In genomic region chr15:58409861-58410260, GRCh38 we compare ENCODE assay signal across 15 cellular contexts. TPM values are rescaled to one million over a fixed set of nuclear protein-coding genes. Genes with fewer than 3 reads are reported as not detected.
A peak's percentile ranks its signal among the peaks of the same experiment; 100 is the strongest.
DNase-seq lines count a peak whose midpoint lies in the region; ATAC-seq and TF ChIP-seq lines count a peak whose summit lies in the region.
"Had no signal": no experiment of that assay in that cellular context is flagged by ENCODE, and none has a peak within 500 bp of the region (broad histone marks: within the 10 kb centered on the region; RNA-seq: fewer than 3 reads in every experiment).

No MANE protein-coding gene starts in this region.

- H3K4ac ChIP-seq in IMR-90 (ENCODE audit: low read depth, low read length), result no peak overlapping the region

- H2AK5ac ChIP-seq in IMR-90 (ENCODE audit: low read depth, low read length), result no peak overlapping the region

- H2AK9ac ChIP-seq in IMR-90 (replicated peaks; ENCODE audit: low read depth, low read length, poor library complexity), result no peak overlapping the region

- intact Hi-C loops in IMR-90 (cut with micrococcal nuclease), result no loop called here

- no peak for DNase-seq in T-helper 2 cell treated with Interferon-gamma antibody and Interleukin-4, amounts not matched to agents 5 μg/mL and 100 μg/mL, for 36 hours (ENCODE audit: low spot score)
- DNase-seq in T-helper 2 cell (no peak), IMR-90 (no peak), adipocyte (ENCODE audit: low read depth) (peak; percentile 31), osteoblast (ENCODE audit: insufficient read length, low spot score, missing footprints) (no peak), dermis blood vessel endothelial cell (no peak)
- no peak for DNase-seq in activated effector memory CD4-positive, alpha-beta T cell treated with anti-CD3 and anti-CD28 coated beads, Interleukin-2, amount 50 U/mL, for 16 hours
- DNase-seq: DMS153, glutamatergic neuron, naive B cell, NCI-H226, PC-3, sigmoid colon had no signal

- H3K79me2 ChIP-seq in osteoblast (ENCODE audit: insufficient read depth, low read length), result no peaks in the 10 kb centered on the region

- no peaks in the 10 kb centered on the region for H3K36me3 ChIP-seq in IMR-90 (ENCODE audit: control insufficient read depth, insufficient read depth, low read length)
- H3K36me3 ChIP-seq in adipocyte (ENCODE audit: control insufficient read depth, insufficient read depth, low read length, severe bottlenecking), result no peaks in the 10 kb centered on the region
- no peaks in the 10 kb centered on the region for H3K36me3 ChIP-seq in osteoblast (ENCODE audit: insufficient read depth, low read length)
- H3K36me3 ChIP-seq: sigmoid colon, tibial nerve had no signal

- no peaks in the 10 kb centered on the region for H3K36me3 Mint-ChIP-seq in T-helper 2 cell treated with Interferon-gamma antibody and Interleukin-4, amounts not matched to agents 5 μg/mL and 100 μg/mL, for 36 hours (ENCODE audit: low read depth)
- H3K36me3 Mint-ChIP-seq: naive B cell had no signal

- peak overlapping the region; percentile 81 for H2BK120ac ChIP-seq in IMR-90 (ENCODE audit: low read depth, low read length)

- TF ChIP-seq CTCF in IMR-90 (conservative IDR thresholded peaks at IDR 0.05; ENCODE audit: low read depth, low read length), result no peak
- TF ChIP-seq CTCF in osteoblast (IDR thresholded peaks at IDR 0.05; ENCODE audit: extremely low read depth, low read depth, low read length), result no peak

- dilution Hi-C loops in IMR-90 (cut with HindIII; ENCODE audit: low sequenced_read_pairs, unreplicated experiment), result no loop called here

- 0 out of 2 replicates have a peak, but pooled peaks cover 4% of the 10 kb centered on the region for H3K9me1 ChIP-seq in IMR-90 (ENCODE audit: insufficient read depth, low read length)

- H4K8ac ChIP-seq in IMR-90 (ENCODE audit: low read depth in 2 of 2, low read length in 2 of 2), result peak overlapping the region; percentile 32 to 34; a peak in 2 of 4 replicates

- H2AFZ ChIP-seq in IMR-90 (replicated peaks; ENCODE audit: low read length, poor library complexity) (no peak overlapping the region), osteoblast (ENCODE audit: low read length) (peak overlapping the region; percentile 94)

- no peak for ATAC-seq in IMR-90 (ENCODE audit: low read depth)
- ATAC-seq in HG03565 (IDR thresholded peaks at IDR 0.05; ENCODE audit: unreplicated experiment), result no peak
- ATAC-seq: PC-3 had no signal

- H3K23ac ChIP-seq in IMR-90 (ENCODE audit: low read depth, low read length), result no peak overlapping the region

- in situ Hi-C loops in IMR-90 (cut with MboI; ENCODE audit: low sequenced_read_pairs), result no loop called here

- no TSS peak for BruUV-seq in IMR-90 (replicated peaks; lab: Mats Ljungman, UMichigan)

- peaks cover 22% of the 10 kb centered on the region for H3K4me1 Mint-ChIP-seq in T-helper 2 cell treated with Interferon-gamma antibody and Interleukin-4, amounts not matched to agents 5 μg/mL and 100 μg/mL, for 36 hours (ENCODE audit: low read depth)

- H3K4me3 Mint-ChIP-seq in T-helper 2 cell treated with Interferon-gamma antibody and Interleukin-4, amounts not matched to agents 5 μg/mL and 100 μg/mL, for 36 hours, result peak overlapping the region; percentile 90

- H4K91ac ChIP-seq in IMR-90 (ENCODE audit: insufficient read depth, low read depth, low read length), result no peak overlapping the region

- H3K27ac ChIP-seq in IMR-90 (ENCODE audit: insufficient read depth, low read length) (no peak overlapping the region), osteoblast (ENCODE audit: low read depth, low read length) (no peak overlapping the region)
- H3K27ac ChIP-seq: sigmoid colon, tibial nerve had no signal

- H3K9me3 Mint-ChIP-seq in T-helper 2 cell treated with Interferon-gamma antibody and Interleukin-4, amounts not matched to agents 5 μg/mL and 100 μg/mL, for 36 hours, result no peaks in the 10 kb centered on the region
- H3K9me3 Mint-ChIP-seq: naive B cell had no signal

- no peaks in the 10 kb centered on the region for H3K4me1 ChIP-seq in IMR-90 (ENCODE audit: control insufficient read depth, insufficient read depth, low read length)
- H3K4me1 ChIP-seq in adipocyte (ENCODE audit: control insufficient read depth, insufficient read depth, low read length), result no peaks in the 10 kb centered on the region
- no peaks in the 10 kb centered on the region for H3K4me1 ChIP-seq in osteoblast (ENCODE audit: insufficient read depth, low read length)
- H3K4me1 ChIP-seq: sigmoid colon, tibial nerve had no signal

- H3K56ac ChIP-seq in IMR-90 (ENCODE audit: extremely low read depth, insufficient read depth, low read length), result no peak overlapping the region

- no peak overlapping the region for H3K18ac ChIP-seq in IMR-90 (ENCODE audit: low read depth, low read length)

- H4K20me1 ChIP-seq in IMR-90 (ENCODE audit: insufficient read depth, low read length) (no peaks in the 10 kb centered on the region), osteoblast (ENCODE audit: insufficient read depth, low read length) (no peaks in the 10 kb centered on the region)

- no peak overlapping the region for H3K14ac ChIP-seq in IMR-90 (replicated peaks; ENCODE audit: low read depth, low read length)

- H4K5ac ChIP-seq in IMR-90 (ENCODE audit: low read depth, low read length), result 0 out of 2 replicates have a peak overlapping the region, but pooled peaks have one; percentile 79

- peak overlapping the region; percentile 72 for H3K27ac Mint-ChIP-seq in T-helper 2 cell treated with Interferon-gamma antibody and Interleukin-4, amounts not matched to agents 5 μg/mL and 100 μg/mL, for 36 hours

- POLR2A ChIA-PET in IMR-90 (lab: Charles Lee; ENCODE audit: unreplicated experiment), result no interaction called here

- no peak overlapping the region for H3K4me3 ChIP-seq in IMR-90 (ENCODE audit: insufficient read depth, low read depth, low read length)
- peak overlapping the region; percentile 72 for H3K4me3 ChIP-seq in adipocyte (ENCODE audit: low read length)
- H3K4me3 ChIP-seq in osteoblast (ENCODE audit: insufficient read depth, low read length), result peak overlapping the region; percentile 69

- H2BK5ac ChIP-seq in IMR-90 (ENCODE audit: low read depth, low read length, poor library complexity, severe bottlenecking), result no peak overlapping the region

- H3K27me3 ChIP-seq in IMR-90 (ENCODE audit: control insufficient read depth, insufficient read depth, low read length) (no peaks in the 10 kb centered on the region), adipocyte (replicated peaks; ENCODE audit: control insufficient read depth, insufficient read depth, low read length) (no peaks in the 10 kb centered on the region), osteoblast (ENCODE audit: insufficient read depth, low read length) (no peaks in the 10 kb centered on the region)
- H3K27me3 ChIP-seq: sigmoid colon, tibial nerve had no signal

- H2BK20ac ChIP-seq in IMR-90 (ENCODE audit: low read depth, low read length), result no peak overlapping the region

- CTCF ChIA-PET in IMR-90 (lab: Yijun Ruan, JAX), result no interaction called here

- H2BK15ac ChIP-seq in IMR-90 (ENCODE audit: low read depth, low read length), result no peak overlapping the region

- no peaks in the 10 kb centered on the region for H3K79me1 ChIP-seq in IMR-90 (ENCODE audit: low read depth in 1 of 2, low read length in 2 of 2)

- H3K9ac ChIP-seq in IMR-90 (ENCODE audit: low read depth, low read length) (no peak overlapping the region), adipocyte (ENCODE audit: low read length) (peak overlapping the region; percentile 69)

- H3K4me2 ChIP-seq in IMR-90 (ENCODE audit: low read depth, low read length), result peak overlapping the region; percentile 92; the same call in 1 of the 2 replicates
- peak overlapping the region; percentile 89 for H3K4me2 ChIP-seq in osteoblast (ENCODE audit: insufficient read depth, low read length)

- no peak for TF ChIP-seq RAD21 in IMR-90 (IDR thresholded peaks at IDR 0.05; ENCODE audit: low read length)

- no peaks in the 10 kb centered on the region for H3K27me3 Mint-ChIP-seq in T-helper 2 cell treated with Interferon-gamma antibody and Interleukin-4, amounts not matched to agents 5 μg/mL and 100 μg/mL, for 36 hours (ENCODE audit: low read depth)
- H3K27me3 Mint-ChIP-seq: naive B cell had no signal

- TF ChIP-seq POLR2A in IMR-90 (IDR thresholded peaks at IDR 0.05; ENCODE audit: low read depth, low read length), result no peak

- no peaks in the 10 kb centered on the region for H3K9me3 ChIP-seq in IMR-90 (ENCODE audit: control insufficient read depth, insufficient read depth, low read length)
- H3K9me3 ChIP-seq in adipocyte (ENCODE audit: control insufficient read depth, low read length), result no peaks in the 10 kb centered on the region
- no peaks in the 10 kb centered on the region for H3K9me3 ChIP-seq in osteoblast (ENCODE audit: low read depth, low read length)
- H3K9me3 ChIP-seq: sigmoid colon, tibial nerve had no signal

TF ChIP-seq in IMR-90, 13 proteins besides CTCF, POLR2A, EP300 and RAD21:
- no peak for TF ChIP-seq FOS (IDR thresholded peaks at IDR 0.05; ENCODE audit: low read depth, low read length)
- no peak for TF ChIP-seq USF2 (IDR thresholded peaks at IDR 0.05; ENCODE audit: low read depth, low read length)
- TF ChIP-seq SMC3 (IDR thresholded peaks at IDR 0.05; ENCODE audit: low read depth, low read length), result no peak
- TF ChIP-seq RCOR1 (IDR thresholded peaks at IDR 0.05; ENCODE audit: insufficient replicate concordance, low read length), result no peak
- no peak for TF ChIP-seq CHD1 (IDR thresholded peaks at IDR 0.05; ENCODE audit: low read depth, low read length)
- TF ChIP-seq BHLHE40 (IDR thresholded peaks at IDR 0.05; ENCODE audit: low read depth, low read length), result no peak

RNA-seq across cellular contexts. Expression of gene LIPC, which starts 21.9 kb away (rescaled TPM):
- under 0.01 TPM in 1 of 2 replicates, not detected in the other for total RNA-seq in IMR-90 (2012; rRNA removed)
- 0.07 and 0.14 TPM in 2 replicates for polyA plus RNA-seq in IMR-90 (2012; rRNA removed)
- polyA plus RNA-seq in IMR-90 (2012; cell fraction: cytosol; rRNA removed), result 0.05 and 0.19 TPM in 2 replicates
- polyA plus RNA-seq in IMR-90 (2012; cell fraction: nucleus; rRNA removed; ENCODE audit: low replicate concordance), result 0.12 TPM in 1 of 2 replicates, not detected in the other
- 1.1 and 2.7 TPM in 2 replicates for total RNA-seq in osteoblast
- 0.14 and 0.34 TPM in 2 replicates for total RNA-seq in dermis blood vessel endothelial cell
- total RNA-seq: PC-3 had no signal
